In genomic region chr4:7196283-7196651, GRCh38 we compare ENCODE assay signal across 21 cellular contexts. TPM values are rescaled to one million over a fixed set of nuclear protein-coding genes. Genes with fewer than 3 reads are reported as not detected.
DNase-seq lines count a peak whose midpoint lies in the region; ATAC-seq and TF ChIP-seq lines count a peak whose summit lies in the region.
"Had no signal": no experiment of that assay in that cellular context is flagged by ENCODE, and none has a peak within 500 bp of the region (broad histone marks: within the 10 kb centered on the region; RNA-seq: fewer than 3 reads in every experiment).

No MANE protein-coding gene starts in this region.

- H3K27ac Mint-ChIP-seq in GM23338 = no peak overlapping the region
- H3K27ac Mint-ChIP-seq: activated CD4-positive, alpha-beta T cell treated with anti-CD3 and anti-CD28 coated beads, Interleukin-2, amount 10 ng/mL, durations not matched to agents 7 days and 5 days; activated naive CD8-positive, alpha-beta T cell treated with anti-CD3 and anti-CD28 coated beads, Interleukin-2, amount 10 ng/mL, durations not matched to agents 7 days and 5 days; dendritic cell treated with granulocyte-macrophage colony-stimulating factor and Interleukin-4, amounts not matched to agents 40 ng/mL and 50 ng/mL, for 4 days; stimulated activated effector memory CD8-positive, alpha-beta T cell treated with anti-CD3 and anti-CD28 coated beads, Interleukin-12 subunit alpha, Interleukin-12 subunit beta, amount 100 ng/mL, for 72 hours had no signal

- no peaks in the 10 kb centered on the region for H3K36me3 ChIP-seq in BLaER1
- H3K36me3 ChIP-seq in mammary epithelial cell (ENCODE audit: insufficient read depth, low read length) = no peaks in the 10 kb centered on the region
- no peaks in the 10 kb centered on the region for H3K36me3 ChIP-seq in GM23338 (ENCODE audit: insufficient read depth)
- H3K36me3 ChIP-seq: brain microvascular endothelial cell, left ventricle myocardium inferior, thoracic aorta had no signal

- no peaks in the 10 kb centered on the region for H3K9me3 Mint-ChIP-seq in GM23338
- H3K9me3 Mint-ChIP-seq: activated CD4-positive, alpha-beta T cell treated with anti-CD3 and anti-CD28 coated beads, Interleukin-2, amount 10 ng/mL, durations not matched to agents 7 days and 5 days; activated naive CD8-positive, alpha-beta T cell treated with anti-CD3 and anti-CD28 coated beads, Interleukin-2, amount 10 ng/mL, durations not matched to agents 7 days and 5 days; dendritic cell treated with granulocyte-macrophage colony-stimulating factor and Interleukin-4, amounts not matched to agents 40 ng/mL and 50 ng/mL, for 4 days; neural crest cell; stimulated activated effector memory CD8-positive, alpha-beta T cell treated with anti-CD3 and anti-CD28 coated beads, Interleukin-12 subunit alpha, Interleukin-12 subunit beta, amount 100 ng/mL, for 72 hours had no signal

- H2AFZ ChIP-seq in mammary epithelial cell (ENCODE audit: low read depth, low read length) = no peak overlapping the region
- H2AFZ ChIP-seq in GM23338 = no peak overlapping the region

- no peak overlapping the region for H3K4me3 Mint-ChIP-seq in GM23338
- H3K4me3 Mint-ChIP-seq: activated CD4-positive, alpha-beta T cell treated with anti-CD3 and anti-CD28 coated beads, Interleukin-2, amount 10 ng/mL, durations not matched to agents 7 days and 5 days; activated naive CD8-positive, alpha-beta T cell treated with anti-CD3 and anti-CD28 coated beads, Interleukin-2, amount 10 ng/mL, durations not matched to agents 7 days and 5 days; dendritic cell treated with granulocyte-macrophage colony-stimulating factor and Interleukin-4, amounts not matched to agents 40 ng/mL and 50 ng/mL, for 4 days; neural crest cell; stimulated activated effector memory CD8-positive, alpha-beta T cell treated with anti-CD3 and anti-CD28 coated beads, Interleukin-12 subunit alpha, Interleukin-12 subunit beta, amount 100 ng/mL, for 72 hours had no signal

- in situ Hi-C loops in mammary epithelial cell (cut with MboI; ENCODE audit: low sequenced_read_pairs in 2 of 2) = loop anchor here (5.0 to 25.0 kb wide), 3 partner anchors 96 to 529 kb away; no protein-coding TSS in a partner anchor

- dilution Hi-C loops in mammary epithelial cell (cut with HindIII; ENCODE audit: low sequenced_read_pairs) = loop anchor here (10.0 kb wide), 1 partner anchor 559 kb away; no protein-coding TSS in a partner anchor

- no peak for TF ChIP-seq CTCF in mammary epithelial cell (conservative IDR thresholded peaks at IDR 0.05 in 1 of 2, IDR thresholded peaks at IDR 0.05 in 1 of 2; ENCODE audit: extremely low read depth in 1 of 2, insufficient read depth in 1 of 2, low read depth in 1 of 2, low read length in 2 of 2)
- no peak for TF ChIP-seq CTCF in GM23338 (conservative IDR thresholded peaks at IDR 0.05; ENCODE audit: low read depth in 2 of 2)

- ATAC-seq in GM23338 (no peak), HG02938 (IDR thresholded peaks at IDR 0.05; ENCODE audit: unreplicated experiment) (no peak)
- ATAC-seq: stimulated activated effector memory CD8-positive, alpha-beta T cell treated with anti-CD3 and anti-CD28 coated beads, Interleukin-12 subunit alpha, Interleukin-12 subunit beta, amount 100 ng/mL, for 72 hours had no signal

- H3K9me3 ChIP-seq in BLaER1 (no peaks in the 10 kb centered on the region), mammary epithelial cell (replicated peaks; ENCODE audit: insufficient read depth, low read length) (no peaks in the 10 kb centered on the region)
- H3K9me3 ChIP-seq: left ventricle myocardium inferior, thoracic aorta had no signal

- no peaks in the 10 kb centered on the region for H3K9me2 ChIP-seq in GM23338 (ENCODE audit: insufficient read depth)

- intact Hi-C loops in mammary epithelial cell (cut with micrococcal nuclease) = loop anchor here (1.0 to 5.0 kb wide), 2 partner anchors 10 to 86 kb away; no protein-coding TSS in a partner anchor

- H3K9ac ChIP-seq in BLaER1 (no peak overlapping the region), mammary epithelial cell (ENCODE audit: insufficient read depth, low read length) (no peak overlapping the region)

- peak; percentile 2 for DNase-seq in NCI-H2107 (lab: John Stamatoyannopoulos, UW)
- DNase-seq in mammary epithelial cell = no peak
- peak; percentile 26 for DNase-seq in mesenteric fat pad (ENCODE audit: low spot score)
- DNase-seq in NCI-H69 (lab: John Stamatoyannopoulos, UW) = no peak
- no peak for DNase-seq in cortex of kidney (lab: John Stamatoyannopoulos, UW)
- no peak for DNase-seq in GM23338 (ENCODE audit: low spot score)
- DNase-seq: activated CD4-positive, alpha-beta T cell treated with anti-CD3 and anti-CD28 coated beads, Interleukin-2, amount 10 ng/mL, durations not matched to agents 7 days and 5 days; activated naive CD8-positive, alpha-beta T cell treated with anti-CD3 and anti-CD28 coated beads, Interleukin-2, amount 10 ng/mL, durations not matched to agents 7 days and 5 days; GDM1; left ventricle myocardium inferior; NCI-H446; stimulated activated CD4-positive, alpha-beta T cell treated with anti-CD3 and anti-CD28 coated beads, Interleukin-1b, Interleukin-23, amount 100 ng/mL, for 48 hours; T-helper 2 cell had no signal

- peak overlapping the region; percentile 1; the same call in 1 of the 2 replicates for H3K4me2 ChIP-seq in BLaER1
- peak overlapping the region; percentile 33 for H3K4me2 ChIP-seq in mammary epithelial cell (ENCODE audit: insufficient read depth, low read depth, low read length)
- no peak overlapping the region for H3K4me2 ChIP-seq in GM23338

- H3K27ac ChIP-seq in BLaER1 (no peak overlapping the region), mammary epithelial cell (ENCODE audit: insufficient read depth, low read depth, low read length) (no peak overlapping the region), GM23338 (ENCODE audit: low read depth) (no peak overlapping the region)
- H3K27ac ChIP-seq: brain microvascular endothelial cell, left ventricle myocardium inferior, SK-N-MC, thoracic aorta had no signal

- CTCF ChIA-PET in mammary epithelial cell (lab: Charles Lee; ENCODE audit: low non-redundant PET) = interaction anchor here (0.6 kb wide), 1 partner anchor 287 kb away, joined by 7 read pairs; no protein-coding TSS in a partner anchor

- no peaks in the 10 kb centered on the region for H3F3A ChIP-seq in GM23338 (replicated peaks; ENCODE audit: low read depth)

- H3K36me3 Mint-ChIP-seq in GM23338 (ENCODE audit: low read depth) = no peaks in the 10 kb centered on the region
- H3K36me3 Mint-ChIP-seq: activated naive CD8-positive, alpha-beta T cell treated with anti-CD3 and anti-CD28 coated beads, Interleukin-2, amount 10 ng/mL, durations not matched to agents 7 days and 5 days; stimulated activated effector memory CD8-positive, alpha-beta T cell treated with anti-CD3 and anti-CD28 coated beads, Interleukin-12 subunit alpha, Interleukin-12 subunit beta, amount 100 ng/mL, for 72 hours had no signal

- peaks cover 13% of the 10 kb centered on the region for H3K27me3 ChIP-seq in BLaER1
- H3K27me3 ChIP-seq in mammary epithelial cell (ENCODE audit: insufficient read depth, low read length) = peaks cover 12% of the 10 kb centered on the region
- peaks cover 22% of the 10 kb centered on the region for H3K27me3 ChIP-seq in GM23338 (ENCODE audit: insufficient read depth)

- peaks cover 37% of the 10 kb centered on the region for H3K4me1 Mint-ChIP-seq in GM23338
- H3K4me1 Mint-ChIP-seq: activated CD4-positive, alpha-beta T cell treated with anti-CD3 and anti-CD28 coated beads, Interleukin-2, amount 10 ng/mL, durations not matched to agents 7 days and 5 days; activated naive CD8-positive, alpha-beta T cell treated with anti-CD3 and anti-CD28 coated beads, Interleukin-2, amount 10 ng/mL, durations not matched to agents 7 days and 5 days; stimulated activated effector memory CD8-positive, alpha-beta T cell treated with anti-CD3 and anti-CD28 coated beads, Interleukin-12 subunit alpha, Interleukin-12 subunit beta, amount 100 ng/mL, for 72 hours had no signal

- no peaks in the 10 kb centered on the region for H3K79me2 ChIP-seq in mammary epithelial cell (ENCODE audit: insufficient read depth, low read length)
- H3K79me2 ChIP-seq in GM23338 (replicated peaks; ENCODE audit: insufficient read depth) = no peaks in the 10 kb centered on the region

- no peak overlapping the region for H3K4me3 ChIP-seq in BLaER1
- no peak overlapping the region for H3K4me3 ChIP-seq in mammary epithelial cell (replicated peaks in 1 of 3; ENCODE audit: insufficient read depth in 1 of 3, low read depth in 2 of 3, low read length in 3 of 3)
- H3K4me3 ChIP-seq in GM23338 = no peak overlapping the region
- H3K4me3 ChIP-seq: left ventricle myocardium inferior, SK-N-MC, thoracic aorta had no signal

- H3K27me3 Mint-ChIP-seq in GM23338 (ENCODE audit: insufficient read depth, low read depth, poor library complexity) = peaks cover 38% of the 10 kb centered on the region

- H4K20me1 ChIP-seq in BLaER1 (peaks cover 9% of the 10 kb centered on the region; the same call in 1 of the 2 replicates), mammary epithelial cell (ENCODE audit: insufficient read depth, low read length) (peaks cover 1% of the 10 kb centered on the region), GM23338 (replicated peaks; ENCODE audit: insufficient read depth) (no peaks in the 10 kb centered on the region; the same call in 1 of the 2 replicates)

- no TSS peak for BruUV-seq in mammary epithelial cell (replicated peaks; lab: Mats Ljungman, UMichigan)

- WGBS in mammary epithelial cell (ENCODE audit: low coverage, missing lambda C conversion rate) = 2% methylated on average over 4 of the region's 7 CpGs

- H3K4me1 ChIP-seq in BLaER1 = peaks cover 84% of the 10 kb centered on the region
- H3K4me1 ChIP-seq in mammary epithelial cell (ENCODE audit: insufficient read depth, low read length) = peaks cover 15% of the 10 kb centered on the region
- peaks cover 13% of the 10 kb centered on the region; the same call in 1 of the 2 replicates for H3K4me1 ChIP-seq in GM23338 (ENCODE audit: insufficient read depth)

RNA-seq across cellular contexts. Expression of gene SORCS2, which starts 3.9 kb away (rescaled TPM):
- total RNA-seq in mammary epithelial cell (10 to 100 TPM in 1 of 2 donors, 1 to 10 TPM in 1; 1.6 to 10.7 TPM), mesenteric fat pad (1.9 TPM)
- polyA plus RNA-seq in mammary epithelial cell (0.91 TPM), GM23338 (2016; fragmentation: Nextera tagmentation; extraction: Ambion mirVana) (0.30 and 0.47 TPM in 2 replicates)
- polyA minus RNA-seq in mammary epithelial cell = 0.47 TPM
- total RNA-seq in GM23338 (2014; rRNA removed; shearing (Covaris generic)) = 2.4 and 8.3 TPM in 2 replicates
- total RNA-seq: activated CD4-positive, alpha-beta T cell treated with anti-CD3 and anti-CD28 coated beads, Interleukin-2, amount 10 ng/mL, durations not matched to agents 7 days and 5 days; activated naive CD8-positive, alpha-beta T cell treated with anti-CD3 and anti-CD28 coated beads, Interleukin-2, amount 10 ng/mL, durations not matched to agents 7 days and 5 days had no signal

Comparison
In these comparisons a context has a peak if more than half of its experiments do, and no peak if none do; other contexts are left out.
1. DNase-seq: peak in NCI-H2107 (single experiment) and mesenteric fat pad (single experiment); none in mammary epithelial cell (single experiment), NCI-H69 (single experiment), cortex of kidney (single experiment) and GM23338 (single experiment).